In the genomic region with DNA sequence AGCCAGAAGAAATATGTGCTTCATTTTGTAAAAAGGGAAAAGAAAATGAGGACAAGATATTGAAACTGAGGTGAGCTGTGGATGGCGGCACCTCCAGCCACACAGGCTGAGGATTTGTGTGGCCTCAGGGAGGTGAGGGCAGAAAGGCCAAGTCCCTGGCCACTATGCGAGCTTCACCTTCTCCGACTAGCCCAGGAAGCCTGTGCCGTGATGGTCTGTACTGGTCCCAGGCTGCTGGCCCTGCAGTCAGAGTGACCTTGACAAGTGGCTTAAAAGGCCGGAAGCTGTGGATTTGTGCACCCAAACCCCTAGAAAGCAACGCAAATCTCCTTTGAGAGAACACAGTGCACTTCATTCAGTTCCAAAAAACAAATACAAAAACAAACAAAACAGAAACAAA, we compare ENCODE assay signal across 17 cellular contexts. TPM values are rescaled to one million over a fixed set of nuclear protein-coding genes. Genes with fewer than 3 reads are reported as not detected.
DNase-seq lines count a peak whose midpoint lies in the region; ATAC-seq, FAIRE-seq and TF ChIP-seq lines count a peak whose summit lies in the region.
"Had no signal": no experiment of that assay in that cellular context is flagged by ENCODE, and none has a peak within 500 bp of the region (broad histone marks: within the 10 kb centered on the region; RNA-seq: fewer than 3 reads in every experiment).

No MANE protein-coding gene starts in this region.

- BruUV-seq in IMR-90 (replicated peaks; lab: Mats Ljungman, UMichigan): no TSS peak

- TF ChIP-seq POLR2A in IMR-90 (IDR thresholded peaks at IDR 0.05; ENCODE audit: low read depth, low read length): no peak
- no peak for TF ChIP-seq POLR2A in stomach (IDR thresholded peaks at IDR 0.05)

- H4K20me1 ChIP-seq in IMR-90 (ENCODE audit: insufficient read depth, low read length): no peaks in the 10 kb centered on the region
- no peaks in the 10 kb centered on the region for H4K20me1 ChIP-seq in astrocyte (ENCODE audit: insufficient read depth, low read length)

- dilution Hi-C loops in IMR-90 (cut with HindIII; ENCODE audit: low sequenced_read_pairs, unreplicated experiment): no loop called here

- no peak overlapping the region; a peak in 1 of 4 replicates for H4K8ac ChIP-seq in IMR-90 (ENCODE audit: low read depth in 2 of 2, low read length in 2 of 2)

- H3K27me3 Mint-ChIP-seq in astrocyte (ENCODE audit: low read depth, unreplicated experiment): no peaks in the 10 kb centered on the region

- peaks cover 4% of the 10 kb centered on the region for H3K4me1 Mint-ChIP-seq in astrocyte (ENCODE audit: low read depth, unreplicated experiment)

- no peak overlapping the region for H2BK5ac ChIP-seq in IMR-90 (ENCODE audit: low read depth, low read length, poor library complexity, severe bottlenecking)

- no peak for TF ChIP-seq RAD21 in IMR-90 (IDR thresholded peaks at IDR 0.05; ENCODE audit: low read length)

- H3K9me1 ChIP-seq in IMR-90 (ENCODE audit: insufficient read depth, low read length): peaks cover 5% of the 10 kb centered on the region; the same call in 1 of the 2 replicates

- H3K18ac ChIP-seq in IMR-90 (ENCODE audit: low read depth, low read length): no peak overlapping the region

- H3K9me3 ChIP-seq in IMR-90 (ENCODE audit: control insufficient read depth, insufficient read depth, low read length): no peaks in the 10 kb centered on the region
- no peaks in the 10 kb centered on the region for H3K9me3 ChIP-seq in astrocyte (ENCODE audit: insufficient read depth, low read depth, low read length)
- H3K9me3 ChIP-seq in muscle layer of duodenum (ENCODE audit: control insufficient read depth in 1 of 2, low read length in 2 of 2): no peaks in the 10 kb centered on the region
- no peaks in the 10 kb centered on the region for H3K9me3 ChIP-seq in stomach
- H3K9me3 ChIP-seq: Peyer's patch had no signal

- H3K14ac ChIP-seq in IMR-90 (replicated peaks; ENCODE audit: low read depth, low read length): no peak overlapping the region

- H2BK15ac ChIP-seq in IMR-90 (ENCODE audit: low read depth, low read length): no peak overlapping the region

- no peak for DNase-seq in IMR-90
- DNase-seq in astrocyte (ENCODE audit: low read depth): no peak
- DNase-seq in stomach: no peak
- no peak for DNase-seq in frontal cortex (ENCODE audit: low spot score in 2 of 2)
- DNase-seq in activated CD8-positive, alpha-beta memory T cell treated with anti-CD3 and anti-CD28 coated beads for 24 hours: no peak
- DNase-seq: activated CD4-positive, alpha-beta T cell treated with anti-CD3 and anti-CD28 coated beads for 4 hours; MV-4-11; NCI-H226; Peyer's patch; stimulated activated CD4-positive, alpha-beta T cell treated with anti-CD3 and anti-CD28 coated beads, Interleukin-4, amount 100 ng/mL, for 4 hours; stimulated activated naive CD4-positive, alpha-beta T cell treated with Interleukin-2 at 50 U/mL for 16 hours had no signal

- no peak overlapping the region for H2BK120ac ChIP-seq in IMR-90 (ENCODE audit: low read depth, low read length)

- peaks cover 36% of the 10 kb centered on the region for H3K36me3 Mint-ChIP-seq in astrocyte (ENCODE audit: low read depth, unreplicated experiment)

- H3K4me3 Mint-ChIP-seq in astrocyte (ENCODE audit: unreplicated experiment): no peak overlapping the region

- in situ Hi-C loops in IMR-90 (cut with MboI; ENCODE audit: low sequenced_read_pairs): no loop called here

- WGBS in IMR-90 (ENCODE audit: extremely low coverage in 2 of 2, insufficient read length in 1 of 2), 2 experiments: 83% methylated on average over 2 of the region's 6 CpGs; no CpG with 5 or more reads in 1 of the 2 experiments
- 61 to 85% (median 79%) methylated on average over 6 of the region's 6 CpGs for WGBS in stomach, 5 donors

- H3K23ac ChIP-seq in IMR-90 (ENCODE audit: low read depth, low read length): no peak overlapping the region

- H3K4me2 ChIP-seq in IMR-90 (ENCODE audit: low read depth, low read length) (no peak overlapping the region), astrocyte (ENCODE audit: low read length) (peak overlapping the region; percentile 87)

- H2BK20ac ChIP-seq in IMR-90 (ENCODE audit: low read depth, low read length): no peak overlapping the region

- no peak overlapping the region for H3K4me3 ChIP-seq in IMR-90 (ENCODE audit: insufficient read depth, low read depth, low read length)
- H3K4me3 ChIP-seq in astrocyte (ENCODE audit: insufficient read depth, low read depth, low read length): no peak overlapping the region
- H3K4me3 ChIP-seq in muscle layer of duodenum (ENCODE audit: low read depth in 1 of 2, low read length in 2 of 2): peak overlapping the region in 1 of 2 donors; percentile 66
- no peak overlapping the region for H3K4me3 ChIP-seq in stomach

- CTCF ChIA-PET in IMR-90 (lab: Yijun Ruan, JAX): no interaction called here

- peak overlapping the region; percentile 9; the same call in 1 of the 2 replicates for H3K4ac ChIP-seq in IMR-90 (ENCODE audit: low read depth, low read length)

- H3K4me1 ChIP-seq in IMR-90 (ENCODE audit: control insufficient read depth, insufficient read depth, low read length) (no peaks in the 10 kb centered on the region), astrocyte (ENCODE audit: insufficient read depth, low read length) (peaks cover 5% of the 10 kb centered on the region), muscle layer of duodenum (ENCODE audit: control insufficient read depth in 1 of 2, insufficient read depth in 2 of 2, low read length in 2 of 2) (no peaks in the 10 kb centered on the region), stomach (peaks cover 0 to 11% (median 3%) of the 10 kb centered on the region in 4 donors)
- H3K4me1 ChIP-seq: Peyer's patch had no signal

- no peak overlapping the region for H3K27ac Mint-ChIP-seq in astrocyte (ENCODE audit: unreplicated experiment)

- peaks cover 2% of the 10 kb centered on the region for H3K9me3 Mint-ChIP-seq in astrocyte (ENCODE audit: unreplicated experiment)

- no peak overlapping the region; the same call in 1 of the 2 replicates for H4K91ac ChIP-seq in IMR-90 (ENCODE audit: insufficient read depth, low read depth, low read length)

- TF ChIP-seq CTCF in IMR-90 (conservative IDR thresholded peaks at IDR 0.05; ENCODE audit: low read depth, low read length) (no peak), astrocyte (IDR thresholded peaks at IDR 0.05; ENCODE audit: insufficient read depth, low read depth, low read length) (no peak), stomach (IDR thresholded peaks at IDR 0.05) (no peak)

- peaks cover 23% of the 10 kb centered on the region for H3K36me3 ChIP-seq in IMR-90 (ENCODE audit: control insufficient read depth, insufficient read depth, low read length)
- H3K36me3 ChIP-seq in astrocyte (ENCODE audit: insufficient read depth, low read length): peaks cover 5% of the 10 kb centered on the region
- H3K36me3 ChIP-seq in muscle layer of duodenum (ENCODE audit: control insufficient read depth in 1 of 2, insufficient read depth in 2 of 2, low read length in 2 of 2): peaks cover 0 to 24% of the 10 kb centered on the region in 2 donors
- peaks cover 0 to 39% (median 31%) of the 10 kb centered on the region in 4 donors for H3K36me3 ChIP-seq in stomach

- H3K79me2 ChIP-seq in astrocyte (ENCODE audit: insufficient read depth, low read length): no peaks in the 10 kb centered on the region

- intact Hi-C loops in IMR-90 (cut with micrococcal nuclease): loop anchor here (2.0 to 10.0 kb wide), 4 partner anchors 47 to 759 kb away; no protein-coding TSS in a partner anchor
- intact Hi-C loops in stomach (cut with DNase I; ENCODE audit: low total_unique reads): no loop called here

- POLR2A ChIA-PET in IMR-90 (lab: Charles Lee; ENCODE audit: unreplicated experiment): no interaction called here

- H3K56ac ChIP-seq in IMR-90 (ENCODE audit: extremely low read depth, insufficient read depth, low read length): no peak overlapping the region; the same call in 1 of the 2 replicates

- no peak overlapping the region for H4K5ac ChIP-seq in IMR-90 (ENCODE audit: low read depth, low read length)

- no peaks in the 10 kb centered on the region for H3K79me1 ChIP-seq in IMR-90 (ENCODE audit: low read depth in 1 of 2, low read length in 2 of 2)

- H3K27me3 ChIP-seq in IMR-90 (ENCODE audit: control insufficient read depth, insufficient read depth, low read length) (no peaks in the 10 kb centered on the region), astrocyte (ENCODE audit: insufficient read depth, low read length) (no peaks in the 10 kb centered on the region), muscle layer of duodenum (ENCODE audit: low read depth, low read length) (no peaks in the 10 kb centered on the region), stomach (no peaks in the 10 kb centered on the region)
- H3K27me3 ChIP-seq: Peyer's patch had no signal

- H3K27ac ChIP-seq in IMR-90 (ENCODE audit: insufficient read depth, low read length) (no peak overlapping the region), astrocyte (ENCODE audit: low read depth, low read length) (no peak overlapping the region), muscle layer of duodenum (ENCODE audit: low read length) (peak overlapping the region; percentile 76), stomach (peak overlapping the region in 4 of 5 donors; percentile 10 to 83 (median 63))

- no peak for TF ChIP-seq EP300 in stomach (IDR thresholded peaks at IDR 0.05)

- no peak overlapping the region for H3K9ac ChIP-seq in IMR-90 (ENCODE audit: low read depth, low read length)
- H3K9ac ChIP-seq in astrocyte (ENCODE audit: low read length): no peak overlapping the region

- ATAC-seq in IMR-90 (ENCODE audit: low read depth) (no peak), HG02763 (IDR thresholded peaks at IDR 0.05; ENCODE audit: unreplicated experiment) (no peak), GM19351 (IDR thresholded peaks at IDR 0.05; ENCODE audit: unreplicated experiment) (no peak)

- no peak for FAIRE-seq in astrocyte (lab: Jason Lieb, UNC)
- no peak for FAIRE-seq in frontal cortex (lab: Jason Lieb, UNC)
- FAIRE-seq: G401.6, GM18507, H54 had no signal

- no peak overlapping the region for H2AFZ ChIP-seq in IMR-90 (replicated peaks; ENCODE audit: low read length, poor library complexity)
- no peak overlapping the region for H2AFZ ChIP-seq in astrocyte (ENCODE audit: low read depth, low read length)

- H2AK5ac ChIP-seq in IMR-90 (ENCODE audit: low read depth, low read length): no peak overlapping the region

- H2AK9ac ChIP-seq in IMR-90 (replicated peaks; ENCODE audit: low read depth, low read length, poor library complexity): no peak overlapping the region

RNA-seq across cellular contexts. Expression of a gene that starts 48.1 kb away (rescaled TPM):
- total RNA-seq in IMR-90 (2012; rRNA removed) (7.0 and 7.8 TPM in 2 replicates), astrocyte (28.7 and 31.2 TPM in 2 replicates), stomach (100 to 1,000 TPM in 1 of 5 donors, 10 to 100 TPM in 4; 30.4 to 271 (median 53.1) TPM), frontal cortex (18.3 TPM)
- polyA plus RNA-seq in IMR-90 (2012; rRNA removed) (18.1 and 18.5 TPM in 2 replicates), stomach (10 to 100 TPM in 1 of 3 donors, 1 to 10 TPM in 2; 4.9 to 22.8 (median 5.5) TPM)
- polyA plus RNA-seq in IMR-90 (2012; cell fraction: cytosol; rRNA removed): 6.0 and 7.7 TPM in 2 replicates
- polyA plus RNA-seq in IMR-90 (2012; cell fraction: nucleus; rRNA removed; ENCODE audit: low replicate concordance): 206 and 209 TPM in 2 replicates

RNA-seq across cellular contexts. Expression of a gene that starts 48.2 kb away (rescaled TPM):
- total RNA-seq in IMR-90 (2012; rRNA removed): 26.7 and 44.2 TPM in 2 replicates
- 19.7 and 21.4 TPM in 2 replicates for polyA plus RNA-seq in IMR-90 (2012; rRNA removed)
- polyA plus RNA-seq in IMR-90 (2012; cell fraction: cytosol; rRNA removed): 11.0 and 13.3 TPM in 2 replicates
- polyA plus RNA-seq in IMR-90 (2012; cell fraction: nucleus; rRNA removed; ENCODE audit: low replicate concordance): 5.3 and 6.7 TPM in 2 replicates
- total RNA-seq in astrocyte: 34.6 and 37.7 TPM in 2 replicates
- 10 to 100 TPM in 4 of 5 donors, 1 to 10 TPM in 1; 1.8 to 62.6 (median 22.4) TPM for total RNA-seq in stomach
- polyA plus RNA-seq in stomach: 1 to 10 TPM; 4.7 to 8.7 (median 6.8) TPM
- total RNA-seq in frontal cortex: 26.9 TPM

Comparison
In these comparisons a context has a peak if more than half of its experiments do, and no peak if none do; other contexts are left out.
1. H3K27ac ChIP-seq: peak in muscle layer of duodenum (single experiment) and stomach (4 of 5); none in IMR-90 (single experiment) and astrocyte (single experiment).